In the genomic region with DNA sequence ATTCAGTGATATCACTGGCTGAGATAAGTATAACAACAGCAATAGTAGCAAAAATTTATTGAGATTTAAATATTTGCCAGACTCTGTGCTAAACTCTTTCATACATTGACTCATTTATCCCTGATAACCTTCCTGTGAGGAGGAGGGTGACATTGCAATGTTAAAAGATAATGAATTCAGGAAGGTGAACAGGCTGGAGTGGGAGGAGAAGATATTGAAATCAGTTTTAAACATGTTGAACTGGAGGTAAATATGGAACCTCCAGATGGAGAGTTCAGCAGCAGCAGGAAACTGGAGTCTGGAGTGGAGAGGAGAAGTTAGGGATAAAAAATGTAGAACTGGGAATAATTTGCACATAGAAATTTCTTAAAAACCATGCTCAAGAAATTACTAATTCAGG, we compare ENCODE assay signal across 28 cellular contexts.
"Had no signal": no experiment of that assay in that cellular context is flagged by ENCODE, and none has a peak within 500 bp of the region (broad histone marks: within the 10 kb centered on the region; RNA-seq: fewer than 3 reads in every experiment).

No MANE protein-coding gene starts in this region.

- FAIRE-seq: islet of Langerhans had no signal

- H3K4me2 ChIP-seq: neural progenitor cell, smooth muscle cell had no signal

- H3K27me3 ChIP-seq: esophagus muscularis mucosa, foreskin keratinocyte, heart right ventricle, left lung, neural progenitor cell, right atrium auricular region, suprapubic skin, transverse colon, upper lobe of right lung, vagina had no signal

- H3K27ac ChIP-seq: esophagus muscularis mucosa, foreskin keratinocyte, heart right ventricle, left lung, neural progenitor cell, parathyroid adenoma, right atrium auricular region, suprapubic skin, transverse colon, upper lobe of right lung, vagina had no signal

- H3K9me3 ChIP-seq: esophagus muscularis mucosa, suprapubic skin, upper lobe of right lung, vagina had no signal

- ATAC-seq: foreskin keratinocyte; heart right ventricle; left cardiac atrium; left lung; naive thymus-derived CD4-positive, alpha-beta T cell; sciatic nerve; stimulated activated naive CD8-positive, alpha-beta T cell treated with anti-CD3 and anti-CD28 coated beads, Interleukin-15, amount 100 ng/mL, for 72 hours; upper lobe of right lung had no signal

- H3K36me3 ChIP-seq: esophagus muscularis mucosa, heart right ventricle, left lung, neural progenitor cell, right atrium auricular region, suprapubic skin, transverse colon, upper lobe of right lung, vagina had no signal

- H3K4me1 ChIP-seq: esophagus muscularis mucosa, foreskin keratinocyte, heart right ventricle, left lung, neural progenitor cell, parathyroid adenoma, right atrium auricular region, suprapubic skin, transverse colon, upper lobe of right lung, vagina had no signal

- H2AFZ ChIP-seq: neural progenitor cell, parathyroid adenoma had no signal

- DNase-seq: effector CD8-positive, alpha-beta T cell; endodermal cell; glutamatergic neuron; heart right ventricle; hippocampal formation; left cardiac atrium; left lung; mesenchymal stem cell; midbrain; naive thymus-derived CD4-positive, alpha-beta T cell; stimulated activated CD4-positive, alpha-beta T cell treated with anti-CD3 and anti-CD28 coated beads, Interleukin-12 subunit alpha, Interleukin-12 subunit beta, amount 100 ng/mL, for 4 hours; stimulated activated CD4-positive, alpha-beta T cell treated with anti-CD3 and anti-CD28 coated beads, Interleukin-1b, Interleukin-23, amount 100 ng/mL, for 48 hours; stimulated activated CD4-positive, alpha-beta T cell treated with anti-CD3 and anti-CD28 coated beads, Interleukin-4, amount 100 ng/mL, for 1 hour; stimulated activated CD8-positive, alpha-beta memory T cell treated with anti-CD3 and anti-CD28 coated beads, Interleukin-4, amount 100 ng/mL, for 48 hours; stimulated activated naive CD4-positive, alpha-beta T cell; stimulated activated naive CD8-positive, alpha-beta T cell treated with anti-CD3 and anti-CD28 coated beads, Interleukin-15, amount 100 ng/mL, for 72 hours; transverse colon; upper lobe of right lung had no signal

- H3K4me3 ChIP-seq: esophagus muscularis mucosa, heart right ventricle, left lung, neural progenitor cell, right atrium auricular region, smooth muscle cell, suprapubic skin, transverse colon, upper lobe of right lung, vagina had no signal

- H3K79me2 ChIP-seq: parathyroid adenoma had no signal

- H3K9ac ChIP-seq: neural progenitor cell, parathyroid adenoma had no signal
